8 cellular contexts compared by ENCODE assay signal in genomic region chr11:120339394-120339890, GRCh38. TPM values are rescaled to one million over a fixed set of nuclear protein-coding genes. Genes with fewer than 3 reads are reported as not detected.
DNase-seq lines count a peak whose midpoint lies in the region; ATAC-seq and TF ChIP-seq lines count a peak whose summit lies in the region.

No MANE protein-coding gene starts in this region.

- H3K9me3 ChIP-seq in Panc1 (ENCODE audit: control insufficient read depth, insufficient read depth, low read depth, low read length) (no peaks in the 10 kb centered on the region), neuron (ENCODE audit: low read length) (no peaks in the 10 kb centered on the region)

- DNase-seq in DMS 273 (lab: John Stamatoyannopoulos, UW; ENCODE audit: unreplicated experiment) (peak; percentile 27), Panc1 (ENCODE audit: low read depth, low spot score) (no peak), fibroblast of pulmonary artery (ENCODE audit: low read depth) (peak; percentile 45), GM13976 (ENCODE audit: low spot score) (no peak), NOMO-1 treated with dmso at 0.1 percent for 144 hours (lab: John Stamatoyannopoulos, UW; ENCODE audit: unreplicated experiment) (no peak)
- no peak for DNase-seq in effector CD4-positive, alpha-beta T cell

- no peaks in the 10 kb centered on the region for H3K36me3 ChIP-seq in Panc1 (ENCODE audit: control insufficient read depth, insufficient read depth, low read length)
- no peaks in the 10 kb centered on the region for H3K36me3 ChIP-seq in neuron (ENCODE audit: insufficient read depth, low read length)

- POLR2A ChIA-PET in Panc1 (lab: Charles Lee) = interaction anchor here (0.8 to 0.9 kb wide), 2 partner anchors 9 to 13 kb away, joined by 3 to 4 read pairs; no protein-coding TSS in a partner anchor

- in situ Hi-C loops in Panc1 (cut with HindIII; ENCODE audit: low pct_unique_long_range_greater_than_20kb, low sequenced_read_pairs) (no loop called here), GM13976 (cut with MboI; ENCODE audit: low sequenced_read_pairs, unreplicated experiment) (no loop called here)

- peak overlapping the region; percentile 91 for H3K27ac ChIP-seq in Panc1 (ENCODE audit: low read length)

- BruUV-seq in Panc1 (replicated peaks; lab: Mats Ljungman, UMichigan) = no TSS peak

- intact Hi-C loops in Panc1 (cut with micrococcal nuclease; ENCODE audit: unreplicated experiment) = no loop called here

- peaks cover 53% of the 10 kb centered on the region for H3K4me1 ChIP-seq in Panc1 (ENCODE audit: control insufficient read depth, insufficient read depth, low read length)
- H3K4me1 ChIP-seq in neuron (ENCODE audit: insufficient read depth, low read length) = peaks cover 28% of the 10 kb centered on the region

- ATAC-seq in Panc1 (0 out of 2 replicates have a peak, but pooled peaks have one; percentile 10), HG03460 (IDR thresholded peaks at IDR 0.05; ENCODE audit: unreplicated experiment) (no peak)

- CTCF ChIA-PET in Panc1 (lab: Charles Lee) = no interaction called here

- no peak overlapping the region for H2AFZ ChIP-seq in neuron (ENCODE audit: low read depth, low read length)

- no peak for TF ChIP-seq CTCF in Panc1 (IDR thresholded peaks at IDR 0.05)
- no peak for TF ChIP-seq CTCF in fibroblast of pulmonary artery (IDR thresholded peaks at IDR 0.05; ENCODE audit: low read length, missing control alignments)
- no peak for TF ChIP-seq CTCF in GM13976 (IDR thresholded peaks at IDR 0.05; ENCODE audit: borderline replicate concordance, control extremely low read depth, extremely low read depth, insufficient read depth, missing control alignments)

- peak overlapping the region; percentile 85 to 96 for H3K4me3 ChIP-seq in Panc1 (ENCODE audit: low read depth in 2 of 2, low read length in 2 of 2)
- peak overlapping the region; percentile 96 for H3K4me3 ChIP-seq in fibroblast of pulmonary artery (replicated peaks; ENCODE audit: low read depth, low read length)
- H3K4me3 ChIP-seq in neuron (ENCODE audit: low read length) = peak overlapping the region; percentile 95

- H3K27me3 ChIP-seq in Panc1 (ENCODE audit: control insufficient read depth, insufficient read depth, low read length) (no peaks in the 10 kb centered on the region), neuron (ENCODE audit: insufficient read depth, low read length) (no peaks in the 10 kb centered on the region)

RNA-seq across cellular contexts. Expression of gene ARHGEF12, which starts 3.2 kb away (rescaled TPM):
- total RNA-seq in Panc1 (2021; ENCODE audit: unreplicated experiment) = 182 TPM
- polyA plus RNA-seq in Panc1 (2012; ENCODE audit: insufficient read length) = 55.9 TPM

RNA-seq across cellular contexts. Expression of gene TLCD5, which starts 14.3 kb away (rescaled TPM):
- 22.8 TPM for total RNA-seq in Panc1 (2021; ENCODE audit: unreplicated experiment)
- polyA plus RNA-seq in Panc1 (2012; ENCODE audit: insufficient read length) = 12.7 TPM

Comparison
In these comparisons a context has a peak if more than half of its experiments do, and no peak if none do; other contexts are left out.
1. DNase-seq: peak in DMS 273 (single experiment) and fibroblast of pulmonary artery (single experiment); none in Panc1 (single experiment), GM13976 (single experiment), NOMO-1 treated with dmso at 0.1 percent for 144 hours (single experiment) and effector CD4-positive, alpha-beta T cell (single experiment).
2. Peak in every context shown above with its lines, with median percentiles within 50 percentile points of each other: H3K4me3 ChIP-seq.